Comparison of ENCODE assay signal across 8 cellular contexts in the genomic region with DNA sequence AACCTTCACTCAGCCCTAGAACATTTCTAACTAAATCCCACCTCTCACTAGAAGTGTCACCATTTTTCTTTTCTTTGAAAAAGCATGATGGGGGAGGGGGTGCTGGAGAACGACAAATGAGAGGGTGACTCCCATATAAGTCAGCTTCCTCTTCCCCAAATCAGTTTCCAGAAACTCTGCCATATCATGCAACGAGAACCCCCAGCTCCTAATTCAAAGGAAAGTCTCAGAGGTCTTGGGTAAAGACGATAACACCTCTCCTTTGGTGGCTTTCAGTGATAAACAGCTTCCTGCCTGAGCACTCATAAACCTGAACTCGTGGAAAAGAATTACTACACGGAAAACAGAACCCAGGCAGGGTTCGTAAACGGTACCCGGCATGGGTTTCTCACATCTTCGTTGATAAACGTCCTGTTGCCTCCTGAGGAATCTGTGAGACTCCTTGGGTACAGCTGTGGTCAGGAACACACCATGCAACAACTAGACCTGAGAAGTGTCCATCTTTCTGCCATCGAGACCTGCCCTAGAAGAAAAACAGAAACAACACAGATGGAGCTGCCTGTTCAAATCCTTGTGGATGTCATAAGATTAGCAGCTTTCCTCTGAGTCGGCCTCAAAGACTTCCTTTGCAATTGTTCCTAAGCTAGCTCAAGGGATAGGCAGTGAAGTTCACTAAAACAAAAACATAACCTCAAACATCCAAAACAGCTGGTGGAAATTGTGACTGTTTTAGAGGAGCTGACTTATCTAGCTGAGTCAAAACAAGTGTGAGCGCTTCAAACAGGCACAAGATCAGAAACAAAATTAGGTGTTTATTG.
DNase-seq lines count a peak whose midpoint lies in the region; ATAC-seq and TF ChIP-seq lines count a peak whose summit lies in the region.

No MANE protein-coding gene starts in this region.

- H3F3A ChIP-seq in Loucy (ENCODE audit: low read depth), result no peaks in the 10 kb centered on the region

- peak overlapping the region; percentile 6 to 79 (median 56); a peak in 18 of 22 replicates for H3K27ac ChIP-seq in BLaER1 treated with 17β-estradiol and CSF1 and Interleukin-3, amounts not matched to agents 10 nM and 100 nM
- H3K27ac ChIP-seq in left lung, result peak overlapping the region in 1 of 2 donors; percentile 55
- H3K27ac ChIP-seq in Karpas-422 (ENCODE audit: low read length), result no peak overlapping the region

- DNase-seq in adipocyte (ENCODE audit: low read depth) (peak; percentile 89), left lung (no peak), Karpas-422 (no peak)
- no peak for DNase-seq in activated effector memory CD4-positive, alpha-beta T cell treated with Interleukin-2 at 50 U/mL for 16 hours

- peak overlapping the region; percentile 80 for H2AFZ ChIP-seq in Loucy (ENCODE audit: low read length)
- H2AFZ ChIP-seq in Karpas-422 (ENCODE audit: low read length), result no peak overlapping the region

- no peaks in the 10 kb centered on the region for H3K36me3 ChIP-seq in BLaER1 treated with 17β-estradiol and CSF1 and Interleukin-3, amounts not matched to agents 10 nM and 100 nM
- no peaks in the 10 kb centered on the region for H3K36me3 ChIP-seq in Loucy (ENCODE audit: insufficient read depth, low read length)
- no peaks in the 10 kb centered on the region for H3K36me3 ChIP-seq in adipocyte (ENCODE audit: control insufficient read depth, insufficient read depth, low read length, severe bottlenecking)
- H3K36me3 ChIP-seq in left lung, result no peaks in the 10 kb centered on the region
- H3K36me3 ChIP-seq in Karpas-422 (ENCODE audit: insufficient read depth, low read length), result no peaks in the 10 kb centered on the region

- no peak for TF ChIP-seq POLR2A in GM18505 (IDR thresholded peaks at IDR 0.05; ENCODE audit: borderline replicate concordance, extremely low read depth, insufficient read depth, insufficient read length)

- H3K27me3 ChIP-seq in BLaER1 treated with 17β-estradiol and CSF1 and Interleukin-3, amounts not matched to agents 10 nM and 100 nM, result no peaks in the 10 kb centered on the region
- H3K27me3 ChIP-seq in Loucy (ENCODE audit: insufficient read depth, low read length, poor library complexity, severe bottlenecking), result no peaks in the 10 kb centered on the region
- H3K27me3 ChIP-seq in adipocyte (replicated peaks; ENCODE audit: control insufficient read depth, insufficient read depth, low read length), result no peaks in the 10 kb centered on the region
- H3K27me3 ChIP-seq in left lung, result no peaks in the 10 kb centered on the region
- no peaks in the 10 kb centered on the region for H3K27me3 ChIP-seq in Karpas-422 (ENCODE audit: low read length)

- H4K20me1 ChIP-seq in BLaER1 treated with 17β-estradiol and CSF1 and Interleukin-3, amounts not matched to agents 10 nM and 100 nM, result no peaks in the 10 kb centered on the region
- H4K20me1 ChIP-seq in Loucy (ENCODE audit: insufficient read depth, low read length, poor library complexity, severe bottlenecking) (no peaks in the 10 kb centered on the region), Karpas-422 (ENCODE audit: insufficient read depth, low read depth, low read length) (no peaks in the 10 kb centered on the region)

- TF ChIP-seq CTCF in Loucy (conservative IDR thresholded peaks at IDR 0.05; ENCODE audit: low read length), result no peak
- no peak for TF ChIP-seq CTCF in left lung (IDR thresholded peaks at IDR 0.05)

- H3K9me3 ChIP-seq in BLaER1 treated with 17β-estradiol and CSF1 and Interleukin-3, amounts not matched to agents 10 nM and 100 nM (replicated peaks in 1 of 11), result peaks cover 0 to 33% (median 14%) of the 10 kb centered on the region in 11 experiments; a peak in 15 of 22 replicates
- no peaks in the 10 kb centered on the region for H3K9me3 ChIP-seq in Loucy (ENCODE audit: insufficient read depth, low read depth, low read length)
- no peaks in the 10 kb centered on the region for H3K9me3 ChIP-seq in adipocyte (ENCODE audit: control insufficient read depth, low read length)
- no peaks in the 10 kb centered on the region for H3K9me3 ChIP-seq in left lung
- H3K9me3 ChIP-seq in Karpas-422 (ENCODE audit: low read length), result no peaks in the 10 kb centered on the region

- peak overlapping the region in 6 of 11 experiments; percentile 7 to 73 (median 40); a peak in 8 of 22 replicates for H3K9ac ChIP-seq in BLaER1 treated with 17β-estradiol and CSF1 and Interleukin-3, amounts not matched to agents 10 nM and 100 nM
- H3K9ac ChIP-seq in Loucy (ENCODE audit: low read depth, low read length, poor library complexity, severe bottlenecking) (peak overlapping the region; percentile 28), adipocyte (ENCODE audit: low read length) (no peak overlapping the region), Karpas-422 (ENCODE audit: low read length) (no peak overlapping the region)

- intact Hi-C loops in left lung (cut with DNase I), result no loop called here

- H3K4me1 ChIP-seq in BLaER1 treated with 17β-estradiol and CSF1 and Interleukin-3, amounts not matched to agents 10 nM and 100 nM, result peaks cover 25 to 79% (median 37%) of the 10 kb centered on the region in 10 experiments
- H3K4me1 ChIP-seq in Loucy (ENCODE audit: insufficient read depth, low read length, poor library complexity, severe bottlenecking) (peaks cover 11% of the 10 kb centered on the region), adipocyte (ENCODE audit: control insufficient read depth, insufficient read depth, low read length) (peaks cover 9% of the 10 kb centered on the region), left lung (peaks cover 0 to 11% of the 10 kb centered on the region in 2 donors), Karpas-422 (ENCODE audit: low read length) (peaks cover 42% of the 10 kb centered on the region)

- H3K9me2 ChIP-seq in Loucy (replicated peaks; ENCODE audit: low read depth, low read length) (no peaks in the 10 kb centered on the region), Karpas-422 (replicated peaks; ENCODE audit: insufficient read depth, low read length) (no peaks in the 10 kb centered on the region)

- peak overlapping the region; percentile 31 to 75 (median 63) for H3K4me2 ChIP-seq in BLaER1 treated with 17β-estradiol and CSF1 and Interleukin-3, amounts not matched to agents 10 nM and 100 nM
- H3K4me2 ChIP-seq in Loucy (ENCODE audit: low read depth, low read length, poor library complexity, severe bottlenecking) (peak overlapping the region; percentile 66), Karpas-422 (ENCODE audit: low read depth, low read length, poor library complexity, severe bottlenecking) (no peak overlapping the region)

- peak; percentile 9 for ATAC-seq in left lung
- ATAC-seq in HG03045 (IDR thresholded peaks at IDR 0.05; ENCODE audit: unreplicated experiment), result no peak
- no peak for ATAC-seq in GM18505 (IDR thresholded peaks at IDR 0.05; ENCODE audit: unreplicated experiment)

- H3K79me2 ChIP-seq in Loucy (ENCODE audit: insufficient read depth, low read length) (no peaks in the 10 kb centered on the region), Karpas-422 (ENCODE audit: low read length) (no peaks in the 10 kb centered on the region)

- 0 out of 20 replicates have a peak overlapping the region, but pooled peaks of 1 of the 10 experiments have one; percentile 0 for H3K4me3 ChIP-seq in BLaER1 treated with 17β-estradiol and CSF1 and Interleukin-3, amounts not matched to agents 10 nM and 100 nM
- H3K4me3 ChIP-seq in Loucy (ENCODE audit: low read length, poor library complexity, severe bottlenecking) (peak overlapping the region; percentile 55), adipocyte (ENCODE audit: low read length) (no peak overlapping the region), left lung (peak overlapping the region in 1 of 2 donors; percentile 7), Karpas-422 (ENCODE audit: low read length) (no peak overlapping the region)

Comparison
In these comparisons a context has a peak if more than half of its experiments do, and no peak if none do; other contexts are left out.
1. H3K9ac ChIP-seq: peak in BLaER1 treated with 17β-estradiol and CSF1 and Interleukin-3, amounts not matched to agents 10 nM and 100 nM (6 of 11) and Loucy (single experiment); none in adipocyte (single experiment) and Karpas-422 (single experiment).